21 cellular contexts compared by ENCODE assay signal in the genomic region with DNA sequence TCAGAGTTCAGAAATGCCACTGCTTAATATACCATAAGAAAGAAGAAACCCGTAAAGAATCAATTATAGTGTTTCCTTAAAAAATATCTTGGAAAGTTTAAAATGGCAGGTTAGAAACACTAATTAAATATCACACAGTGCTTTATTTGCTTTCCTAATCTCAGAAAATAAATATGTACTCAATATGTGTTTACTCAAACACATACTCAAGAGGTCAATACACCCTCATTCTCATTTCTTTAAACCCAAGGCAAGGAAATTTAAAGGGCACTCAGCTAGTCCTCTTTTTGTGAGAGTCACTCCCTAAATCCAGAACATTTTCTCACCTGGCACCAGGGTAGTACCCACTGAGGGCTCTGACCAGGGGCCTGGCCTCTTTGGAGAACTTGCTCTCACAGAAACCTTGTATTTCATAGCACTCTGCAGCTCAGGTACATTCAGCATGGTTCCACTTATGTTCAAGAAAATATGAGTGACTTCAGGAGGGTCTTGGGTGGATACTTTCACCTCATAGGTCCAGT. TPM values are rescaled to one million over a fixed set of nuclear protein-coding genes. Genes with fewer than 3 reads are reported as not detected.
DNase-seq lines count a peak whose midpoint lies in the region; ATAC-seq, FAIRE-seq and TF ChIP-seq lines count a peak whose summit lies in the region.
"Had no signal": no experiment of that assay in that cellular context is flagged by ENCODE, and none has a peak within 500 bp of the region (broad histone marks: within the 10 kb centered on the region; RNA-seq: fewer than 3 reads in every experiment).

No MANE protein-coding gene starts in this region.

- H3K4me1 ChIP-seq in hepatocyte (ENCODE audit: insufficient read depth) (peaks cover 14% of the 10 kb centered on the region), liver (ENCODE audit: control insufficient read depth in 4 of 4, insufficient read depth in 4 of 4, low read length in 3 of 4) (peaks cover 11 to 49% (median 38%) of the 10 kb centered on the region in 4 donors), pancreas (peaks cover 8 to 16% (median 13%) of the 10 kb centered on the region in 3 donors)
- H3K4me1 ChIP-seq: BE2C had no signal

- no peak overlapping the region for H3K27ac Mint-ChIP-seq in activated CD4-positive, alpha-beta memory T cell treated with anti-CD3 and anti-CD28 coated beads for 36 hours
- H3K27ac Mint-ChIP-seq: CD4-positive, CD25-positive, alpha-beta regulatory T cell; CD8-positive, alpha-beta memory T cell; H9 had no signal

- no peak for FAIRE-seq in pancreas (lab: Jason Lieb, UNC)
- no peak for FAIRE-seq in urothelium cell line (lab: Jason Lieb, UNC)
- FAIRE-seq: GM12892, GM18507, H1 had no signal

- H3K36me3 Mint-ChIP-seq in activated CD4-positive, alpha-beta memory T cell treated with anti-CD3 and anti-CD28 coated beads for 36 hours: no peaks in the 10 kb centered on the region
- H3K36me3 Mint-ChIP-seq: CD4-positive, CD25-positive, alpha-beta regulatory T cell; CD8-positive, alpha-beta memory T cell had no signal

- H3K36me3 ChIP-seq in hepatocyte (replicated peaks; ENCODE audit: insufficient read depth, low read depth): no peaks in the 10 kb centered on the region
- H3K36me3 ChIP-seq in liver (ENCODE audit: control insufficient read depth in 4 of 4, insufficient read depth in 3 of 4, low read depth in 1 of 4, low read length in 3 of 4): no peaks in the 10 kb centered on the region
- no peaks in the 10 kb centered on the region for H3K36me3 ChIP-seq in pancreas
- H3K36me3 ChIP-seq: BE2C had no signal

- TF ChIP-seq CTCF in LNCaP clone FGC (IDR thresholded peaks at IDR 0.05; ENCODE audit: control insufficient read depth, extremely low read depth, insufficient read depth) (no peak), hepatocyte (IDR thresholded peaks at IDR 0.05; ENCODE audit: poor library complexity) (no peak), liver (IDR thresholded peaks at IDR 0.05; ENCODE audit: low read depth, low read length, missing input control) (no peak), pancreas (IDR thresholded peaks at IDR 0.05) (no peak)

- peak overlapping the region; percentile 10 for H3K4me2 ChIP-seq in hepatocyte

- H4K20me1 ChIP-seq in hepatocyte (ENCODE audit: insufficient read depth, poor library complexity, severe bottlenecking): no peaks in the 10 kb centered on the region

- H3K27me3 ChIP-seq in hepatocyte (no peaks in the 10 kb centered on the region), liver (ENCODE audit: control insufficient read depth in 4 of 4, insufficient read depth in 4 of 4, low read length in 3 of 4) (no peaks in the 10 kb centered on the region), pancreas (no peaks in the 10 kb centered on the region)
- H3K27me3 ChIP-seq: BE2C had no signal

- no peaks in the 10 kb centered on the region for H3K9me3 Mint-ChIP-seq in activated CD4-positive, alpha-beta memory T cell treated with anti-CD3 and anti-CD28 coated beads for 36 hours
- H3K9me3 Mint-ChIP-seq: CD8-positive, alpha-beta memory T cell; H9 had no signal

- no peak overlapping the region for H3K9ac ChIP-seq in liver (ENCODE audit: low read depth in 1 of 2, low read length in 2 of 2)

- H3K79me2 ChIP-seq in hepatocyte: no peaks in the 10 kb centered on the region

- H3K4me3 ChIP-seq in LNCaP clone FGC (ENCODE audit: low read depth, low read length) (no peak overlapping the region), hepatocyte (no peak overlapping the region), liver (ENCODE audit: low read depth in 1 of 3, low read length in 3 of 3) (no peak overlapping the region), pancreas (no peak overlapping the region)

- H3K9me3 ChIP-seq in hepatocyte (ENCODE audit: low read depth) (no peaks in the 10 kb centered on the region), liver (ENCODE audit: control insufficient read depth in 4 of 4, low read length in 3 of 4) (no peaks in the 10 kb centered on the region), pancreas (no peaks in the 10 kb centered on the region)
- H3K9me3 ChIP-seq: BE2C had no signal

- WGBS in hepatocyte (ENCODE audit: low lambda C conversion rate, missing lambda C conversion rate): 53% methylated on average over 1 of the region's 1 CpG
- 28% methylated on average over 1 of the region's 1 CpG for WGBS in liver
- WGBS in pancreas, 2 donors: 22 to 29% methylated on average over 1 of the region's 1 CpG

- TF ChIP-seq RAD21 in liver (IDR thresholded peaks at IDR 0.05): no peak

- no peaks in the 10 kb centered on the region for H3K4me1 Mint-ChIP-seq in activated CD4-positive, alpha-beta memory T cell treated with anti-CD3 and anti-CD28 coated beads for 36 hours (ENCODE audit: low read depth)
- H3K4me1 Mint-ChIP-seq: CD4-positive, CD25-positive, alpha-beta regulatory T cell; CD8-positive, alpha-beta memory T cell; H9 had no signal

- no peak overlapping the region for H2AFZ ChIP-seq in hepatocyte

- no peaks in the 10 kb centered on the region for H3K9me2 ChIP-seq in hepatocyte (replicated peaks; ENCODE audit: insufficient read depth)

- intact Hi-C loops in pancreas (cut with DNase I): no loop called here
- intact Hi-C loops in activated CD4-positive, alpha-beta memory T cell treated with anti-CD3 and anti-CD28 coated beads for 36 hours (cut with micrococcal nuclease): no loop called here

- no peak overlapping the region for H3K4me3 Mint-ChIP-seq in activated CD4-positive, alpha-beta memory T cell treated with anti-CD3 and anti-CD28 coated beads for 36 hours
- H3K4me3 Mint-ChIP-seq: CD4-positive, CD25-positive, alpha-beta regulatory T cell; CD8-positive, alpha-beta memory T cell; H9 had no signal

- DNase-seq in LNCaP clone FGC (ENCODE audit: low read depth): peak; percentile 2
- no peak for DNase-seq in hepatocyte (ENCODE audit: low spot score)
- DNase-seq in pancreas: no peak
- no peak for DNase-seq in urothelium cell line (ENCODE audit: low spot score)
- no peak for DNase-seq in activated T-cell treated with anti-CD3 and anti-CD28 coated beads, Interleukin-2, amount 50 U/mL, for 48 hours
- no peak for DNase-seq in activated CD4-positive, alpha-beta memory T cell treated with anti-CD3 and anti-CD28 coated beads for 36 hours
- DNase-seq in activated T-cell treated with anti-CD3 and anti-CD28 coated beads, Interleukin-2, amount 50 U/mL, for 1 hour: no peak
- DNase-seq: ACHN; BE2C; C1 segment of cervical spinal cord; CD4-positive, CD25-positive, alpha-beta regulatory T cell; CD8-positive, alpha-beta memory T cell; COR-L47; DMS 273 treated with DMSO at 0.1 percent for 48 hours; DMS79; GDM1; H9 had no signal

- ATAC-seq in pancreas: peak; percentile 76 to 89 (median 87)

- H3K27ac ChIP-seq in hepatocyte: no peak overlapping the region
- no peak overlapping the region for H3K27ac ChIP-seq in liver (ENCODE audit: low read depth in 1 of 2, low read length in 2 of 2)
- H3K27ac ChIP-seq in pancreas: no peak overlapping the region

- POLR2A ChIA-PET in activated CD4-positive, alpha-beta memory T cell treated with anti-CD3 and anti-CD28 coated beads for 36 hours (lab: Charles Lee): no interaction called here

- peaks cover 10% of the 10 kb centered on the region for H3K27me3 Mint-ChIP-seq in activated CD4-positive, alpha-beta memory T cell treated with anti-CD3 and anti-CD28 coated beads for 36 hours

- CTCF ChIA-PET in activated CD4-positive, alpha-beta memory T cell treated with anti-CD3 and anti-CD28 coated beads for 36 hours (lab: Charles Lee): no interaction called here

TF ChIP-seq in liver, 16 proteins besides CTCF, POLR2A, EP300 and RAD21:
- TF ChIP-seq TAF1 (conservative IDR thresholded peaks at IDR 0.05) (no peak), HNF4A (conservative IDR thresholded peaks at IDR 0.05) (peak in 1 of 2 donors; percentile 36), FOXA2 (IDR thresholded peaks at IDR 0.05) (peak; percentile 42), RXRA (IDR thresholded peaks at IDR 0.05) (peak; percentile 49 to 56)

RNA-seq across cellular contexts. Expression of a gene that starts 38.2 kb away (rescaled TPM):
- total RNA-seq in hepatocyte (2.2 and 2.7 TPM in 2 replicates), liver (not detected), pancreas (under 1 TPM in 5 of 6 donors, not detected in 1; 0.03 to 0.09 (median 0.05) TPM)
- polyA plus RNA-seq in hepatocyte (0.30 and 0.33 TPM in 2 replicates), liver (under 1 TPM in 1 of 2 donors, not detected in 1; under 0.01 TPM), pancreas (under 1 TPM in 1 of 2 donors, not detected in 1; 0.02 TPM)
- not detected for total RNA-seq in activated CD4-positive, alpha-beta memory T cell treated with anti-CD3 and anti-CD28 coated beads for 36 hours
- total RNA-seq: CD4-positive, CD25-positive, alpha-beta regulatory T cell; CD8-positive, alpha-beta memory T cell; H1; H9 had no signal
- polyA plus RNA-seq: CD4-positive, CD25-positive, alpha-beta regulatory T cell; CD8-positive, alpha-beta memory T cell; H1 had no signal
